Comparison of ENCODE assay signal across 9 cellular contexts in the genomic region with DNA sequence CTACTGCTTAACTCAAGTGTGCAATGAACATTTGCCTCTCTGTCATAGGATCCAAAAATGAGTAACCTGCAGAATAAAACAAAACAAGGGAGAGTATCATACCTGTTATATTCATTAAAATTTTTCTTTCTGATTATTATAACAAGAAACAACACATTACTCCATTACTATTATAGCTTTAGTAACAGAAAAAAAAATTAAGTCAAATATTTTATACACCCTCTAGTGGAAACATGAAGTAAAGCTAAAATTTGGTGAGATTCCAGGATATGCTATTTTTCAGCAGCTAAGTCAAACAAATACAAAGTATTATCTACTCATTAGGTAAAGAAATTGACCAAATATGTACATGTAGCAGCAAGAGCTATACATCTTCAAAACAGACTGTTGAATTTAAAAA. TPM values are rescaled to one million over a fixed set of nuclear protein-coding genes. Genes with fewer than 3 reads are reported as not detected.
A peak's percentile ranks its signal among the peaks of the same experiment; 100 is the strongest.
DNase-seq lines count a peak whose midpoint lies in the region; ATAC-seq, FAIRE-seq and TF ChIP-seq lines count a peak whose summit lies in the region.
"Had no signal": no experiment of that assay in that cellular context is flagged by ENCODE, and none has a peak within 500 bp of the region (broad histone marks: within the 10 kb centered on the region; RNA-seq: fewer than 3 reads in every experiment).

No MANE protein-coding gene starts in this region.

- H3K9me3 ChIP-seq in BE2C: no peaks in the 10 kb centered on the region
- H3K9me3 ChIP-seq in HepG2 (ENCODE audit: low read length): no peaks in the 10 kb centered on the region

- no peak for TF ChIP-seq POLR2A in HepG2 (IDR thresholded peaks at IDR 0.05; ENCODE audit: insufficient read depth in 1 of 2, low read depth in 2 of 2, low read length in 2 of 2)

- peaks cover 8 to 20% of the 10 kb centered on the region in 2 donors for H3K4me1 Mint-ChIP-seq in immature natural killer cell

- in situ Hi-C loops in astrocyte of the cerebellum (cut with HindIII; ENCODE audit: low sequenced_read_pairs) (no loop called here), HepG2 (cut with HindIII; ENCODE audit: extremely low pct_ligation_motif_present, low pct_unique_long_range_greater_than_20kb) (loop anchor here (5.0 kb wide), 1 partner anchor 92 kb away; no protein-coding TSS in a partner anchor)

- H3K36me3 Mint-ChIP-seq in immature natural killer cell: peaks cover 0 to 10% (median 7%) of the 10 kb centered on the region in 3 donors

- no peak overlapping the region for H3K9ac ChIP-seq in HepG2 (ENCODE audit: insufficient read depth, low read depth, low read length)

- no peak overlapping the region for H3K27ac Mint-ChIP-seq in immature natural killer cell

- DNase-seq in BE2C (no peak), HL-60 (ENCODE audit: low read depth in 1 of 2, low spot score in 1 of 2) (no peak), astrocyte of the cerebellum (ENCODE audit: low read depth) (no peak), HepG2 (ENCODE audit: low spot score) (no peak), immature natural killer cell (no peak), NCI-H1930 (lab: John Stamatoyannopoulos, UW) (no peak)
- no peak for DNase-seq in activated CD4-positive, alpha-beta T cell treated with anti-CD3 and anti-CD28 coated beads, Interleukin-2, amount 50 U/mL, for 48 hours
- DNase-seq: GOT3 had no signal

- TF ChIP-seq EP300 in HepG2 (IDR thresholded peaks at IDR 0.05; ENCODE audit: low read depth in 2 of 2, low read length in 2 of 2) (no peak), HepG2 (CRISPR knock-in tag; IDR thresholded peaks at IDR 0.05; ENCODE audit: borderline replicate concordance) (no peak)

- TF ChIP-seq CTCF in BE2C (IDR thresholded peaks at IDR 0.05; ENCODE audit: low read depth, low read length) (peak; percentile 31; the same call in 1 of the 2 replicates), HL-60 (IDR thresholded peaks at IDR 0.05; ENCODE audit: insufficient read depth, low read length) (peak; percentile 6), astrocyte of the cerebellum (IDR thresholded peaks at IDR 0.05; ENCODE audit: low read depth, low read length, missing control alignments) (peak; percentile 21), HepG2 (CRISPR knock-in tag; IDR thresholded peaks at IDR 0.05) (0 out of 2 replicates have a peak, but pooled peaks have one; percentile 3)

- peaks cover 12% of the 10 kb centered on the region for H3K79me2 ChIP-seq in HepG2 (ENCODE audit: insufficient read depth, low read length)

- peaks cover 0 to 2% (median 0%) of the 10 kb centered on the region in 3 donors for H3K27me3 Mint-ChIP-seq in immature natural killer cell (ENCODE audit: low read depth in 3 of 3)

- H3K4me3 ChIP-seq in BE2C (ENCODE audit: low read depth, low read length) (no peak overlapping the region), HL-60 (replicated peaks; ENCODE audit: insufficient read depth, low read length) (no peak overlapping the region), astrocyte of the cerebellum (ENCODE audit: low read depth, low read length) (no peak overlapping the region), HepG2 (replicated peaks in 1 of 3; ENCODE audit: insufficient read depth in 1 of 3, low read depth in 2 of 3, low read length in 3 of 3) (no peak overlapping the region)

- intact Hi-C loops in HepG2 (cut with micrococcal nuclease; ENCODE audit: unreplicated experiment): loop anchor here (1.0 kb wide), 1 partner anchor 92 kb away; no protein-coding TSS in a partner anchor

- no peak for FAIRE-seq in HepG2 (lab: Jason Lieb, UNC)

- no peaks in the 10 kb centered on the region for H3K4me1 ChIP-seq in BE2C
- no peaks in the 10 kb centered on the region for H3K4me1 ChIP-seq in HepG2 (ENCODE audit: insufficient read depth, low read length)

- no peak for ATAC-seq in HepG2
- ATAC-seq in HG03159 (IDR thresholded peaks at IDR 0.05; ENCODE audit: unreplicated experiment): no peak

- H4K20me1 ChIP-seq in HepG2 (ENCODE audit: insufficient read depth, low read length): peaks cover 17% of the 10 kb centered on the region

- TF ChIP-seq RAD21 in HepG2 (CRISPR knock-in tag; IDR thresholded peaks at IDR 0.05): no peak

- H3K4me3 Mint-ChIP-seq in immature natural killer cell: no peak overlapping the region

- no peak overlapping the region for H3K27ac ChIP-seq in HL-60 (replicated peaks)
- H3K27ac ChIP-seq in HepG2 (ENCODE audit: extremely low read length, insufficient read depth, low read length): no peak overlapping the region

- no peaks in the 10 kb centered on the region; the same call in 1 of the 2 replicates for H3K36me3 ChIP-seq in BE2C
- H3K36me3 ChIP-seq in HepG2 (replicated peaks in 1 of 2; ENCODE audit: control insufficient read depth in 1 of 2, insufficient read depth in 2 of 2, low read length in 2 of 2): peaks cover 1 to 22% of the 10 kb centered on the region in 2 experiments; a peak in 4 of 5 replicates

- H3K9me3 Mint-ChIP-seq in immature natural killer cell: no peaks in the 10 kb centered on the region

- no peaks in the 10 kb centered on the region for H3K27me3 ChIP-seq in BE2C
- no peaks in the 10 kb centered on the region for H3K27me3 ChIP-seq in HL-60 (ENCODE audit: insufficient read depth, poor library complexity, severe bottlenecking)
- H3K27me3 ChIP-seq in HepG2 (ENCODE audit: control insufficient read depth in 1 of 2, insufficient read depth in 2 of 2, low read length in 2 of 2): no peaks in the 10 kb centered on the region

- H2AFZ ChIP-seq in HepG2 (ENCODE audit: low read length): no peak overlapping the region

- no TSS peak for BruUV-seq in HepG2 (replicated peaks; lab: Mats Ljungman, UMichigan)

- no peak overlapping the region for H3K4me2 ChIP-seq in HepG2 (ENCODE audit: low read depth, low read length)

- POLR2A ChIA-PET in HepG2 (lab: Yijun Ruan, JAX): interaction anchor here (1.4 kb wide), 1 partner anchor 102 kb away, joined by 3 read pairs; no protein-coding TSS in a partner anchor

- CTCF ChIA-PET in HepG2 (lab: Yijun Ruan, JAX; ENCODE audit: low intra/inter-chr PET ratio, low total read pairs): interaction anchor here (2.4 to 4.0 kb wide), 2 partner anchors 92 to 102 kb away, joined by 13 to 74 read pairs; no protein-coding TSS in a partner anchor

TF ChIP-seq in HepG2, 621 proteins besides CTCF, POLR2A, EP300 and RAD21 (continues in another document):
- TF ChIP-seq SP5 (CRISPR knock-in tag; IDR thresholded peaks at IDR 0.05; ENCODE audit: borderline replicate concordance, low read depth) (no peak), ZNF232 (CRISPR knock-in tag; IDR thresholded peaks at IDR 0.05; ENCODE audit: borderline replicate concordance) (no peak), SIX1 (CRISPR knock-in tag; IDR thresholded peaks at IDR 0.05; ENCODE audit: borderline replicate concordance) (no peak), CCAR2 (optimal IDR thresholded peaks at IDR 0.05; ENCODE audit: low read depth, low read length) (no peak), ZNF563 (CRISPR knock-in tag; IDR thresholded peaks at IDR 0.05) (no peak), ZFP36L2 (CRISPR knock-in tag; IDR thresholded peaks at IDR 0.05) (no peak), ZNF550 (CRISPR knock-in tag; IDR thresholded peaks at IDR 0.05; ENCODE audit: borderline replicate concordance) (no peak), ZNF263 (CRISPR knock-in tag; IDR thresholded peaks at IDR 0.05) (no peak), ZNF746 (CRISPR knock-in tag; IDR thresholded peaks at IDR 0.05) (no peak), ZNF207 (IDR thresholded peaks at IDR 0.05; ENCODE audit: borderline replicate concordance) (no peak)
- TF ChIP-seq, protein P1, sequence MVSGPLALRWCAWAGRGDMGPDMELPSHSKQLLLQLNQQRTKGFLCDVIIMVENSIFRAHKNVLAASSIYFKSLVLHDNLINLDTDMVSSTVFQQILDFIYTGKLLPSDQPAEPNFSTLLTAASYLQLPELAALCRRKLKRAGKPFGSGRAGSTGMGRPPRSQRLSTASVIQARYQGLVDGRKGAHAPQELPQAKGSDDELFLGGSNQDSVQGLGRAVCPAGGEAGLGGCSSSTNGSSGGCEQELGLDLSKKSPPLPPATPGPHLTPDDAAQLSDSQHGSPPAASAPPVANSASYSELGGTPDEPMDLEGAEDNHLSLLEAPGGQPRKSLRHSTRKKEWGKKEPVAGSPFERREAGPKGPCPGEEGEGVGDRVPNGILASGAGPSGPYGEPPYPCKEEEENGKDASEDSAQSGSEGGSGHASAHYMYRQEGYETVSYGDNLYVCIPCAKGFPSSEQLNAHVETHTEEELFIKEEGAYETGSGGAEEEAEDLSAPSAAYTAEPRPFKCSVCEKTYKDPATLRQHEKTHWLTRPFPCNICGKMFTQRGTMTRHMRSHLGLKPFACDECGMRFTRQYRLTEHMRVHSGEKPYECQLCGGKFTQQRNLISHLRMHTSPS (CRISPR knock-in tag; IDR thresholded peaks at IDR 0.05; ENCODE audit: low read depth): no peak

RNA-seq across cellular contexts. Expression of a gene that starts 56.3 kb away (rescaled TPM):
- 33.5 TPM for polyA plus RNA-seq in BE2C (2012; ENCODE audit: insufficient read depth, insufficient read length, low read depth)
- 32.0 and 34.2 TPM in 2 replicates for total RNA-seq in HepG2 (2016; rRNA removed; fragmentation: Illumina TruSeq; extraction: Trizol)
- 1.8 and 3.3 TPM in 2 replicates for total RNA-seq in HepG2 (2016; cell fraction: cytosol; rRNA removed; fragmentation: Illumina TruSeq; extraction: Trizol; ENCODE audit: low read depth)
- 30.1 and 30.9 TPM in 2 replicates for total RNA-seq in HepG2 (2016; cell fraction: insoluble cytoplasmic fraction; rRNA removed; fragmentation: Illumina TruSeq; extraction: Trizol)
- 22.1 and 23.4 TPM in 2 replicates for total RNA-seq in HepG2 (2016; cell fraction: membrane; rRNA removed; fragmentation: Illumina TruSeq; extraction: Trizol)
- total RNA-seq in HepG2 (2016; cell fraction: nucleus; rRNA removed; fragmentation: Illumina TruSeq; extraction: Trizol): 34.9 and 35.6 TPM in 2 replicates
- 8.2 and 11.2 TPM in 2 replicates for polyA plus RNA-seq in HepG2 (2011; rRNA removed)
- 5.4 and 9.0 TPM in 2 replicates for polyA plus RNA-seq in HepG2 (2011; cell fraction: cytosol; rRNA removed)
- 4.6 and 5.6 TPM in 2 replicates for polyA plus RNA-seq in HepG2 (2011; cell fraction: nucleus; rRNA removed)
- 13.9 and 14.8 TPM in 2 replicates for polyA plus RNA-seq in HepG2 (2012)
- polyA plus RNA-seq in HepG2 (2016; cell fraction: cytosol; fragmentation: Illumina TruSeq; extraction: Trizol; ENCODE audit: low read depth): 1.5 and 2.0 TPM in 2 replicates
- 20.4 and 20.5 TPM in 2 replicates for polyA plus RNA-seq in HepG2 (2016; cell fraction: insoluble cytoplasmic fraction; fragmentation: Illumina TruSeq; extraction: Trizol; ENCODE audit: low read depth)
- polyA plus RNA-seq in HepG2 (2016; cell fraction: membrane; fragmentation: Illumina TruSeq; extraction: Trizol; ENCODE audit: low read depth): 9.6 and 10.4 TPM in 2 replicates
- polyA plus RNA-seq in HepG2 (2016; cell fraction: nucleus; fragmentation: Illumina TruSeq; extraction: Trizol; ENCODE audit: insufficient read depth, low read depth): 17.1 and 18.4 TPM in 2 replicates
- 21.5 and 39.5 TPM in 2 replicates for polyA minus RNA-seq in HepG2 (2011; rRNA and poly(A)+ RNA removed; ENCODE audit: low replicate concordance)
- 38.4 and 49.5 TPM in 2 replicates for polyA minus RNA-seq in HepG2 (2011; cell fraction: cytosol; rRNA and poly(A)+ RNA removed)
- 38.2 and 59.4 TPM in 2 replicates for polyA minus RNA-seq in HepG2 (2011; cell fraction: nucleus; rRNA and poly(A)+ RNA removed)
- polyA plus RNA-seq in immature natural killer cell: 10 to 100 TPM in 2 of 3 donors, 1 to 10 TPM in 1; 9.7 to 23.7 (median 12.3) TPM
